ENCODE assay signal across 1 cellular context in genomic region chr20:5001174-5002076, GRCh38.
TF ChIP-seq lines count a peak whose summit lies in the region.

SLC23A2 (minus strand) TSS chr20:5001510; CDS start chr20:4932562, 68,948 bp downstream.

TF ChIP-seq in K562, 482 proteins besides CTCF, POLR2A, EP300 and RAD21 (continued from another document):
- TF ChIP-seq ZBTB40 (IDR thresholded peaks at IDR 0.05) (peak; percentile 40; the same call in 1 of the 2 replicates), ZBTB40 (CRISPR knock-in tag; IDR thresholded peaks at IDR 0.05) (no peak), ZBTB43 (CRISPR knock-in tag; IDR thresholded peaks at IDR 0.05) (no peak), PURB (CRISPR knock-in tag; IDR thresholded peaks at IDR 0.05; ENCODE audit: low read depth) (no peak), NR0B1 (IDR thresholded peaks at IDR 0.05; ENCODE audit: partially characterized antibody) (no peak), FOXP1 (CRISPR knock-in tag; IDR thresholded peaks at IDR 0.05) (no peak), VEZF1 (CRISPR knock-in tag; IDR thresholded peaks at IDR 0.05) (peak; percentile 65), GTF2F1 (IDR thresholded peaks at IDR 0.05; ENCODE audit: low read depth, low read length) (no peak), POLR2G (IDR thresholded peaks at IDR 0.05; ENCODE audit: low read depth, low read length) (peak; percentile 59), HMG20A (CRISPR knock-in tag; conservative IDR thresholded peaks at IDR 0.05) (no peak), YY1 (IDR thresholded peaks at IDR 0.05; ENCODE audit: borderline replicate concordance in 1 of 3, control insufficient read depth in 1 of 3, extremely low read depth in 1 of 3, insufficient read depth in 3 of 3, insufficient read length in 1 of 3, insufficient replicate concordance in 2 of 3, low read depth in 1 of 3, low read length in 2 of 3) (peak; percentile 32 to 91 (median 81)), TBP (optimal IDR thresholded peaks at IDR 0.05; ENCODE audit: low read depth, low read length) (peak; percentile 21), KDM1A (IDR thresholded peaks at IDR 0.05) (no peak), E2F6 (IDR thresholded peaks at IDR 0.05; ENCODE audit: borderline replicate concordance in 1 of 2, extremely low read depth in 1 of 2, insufficient read depth in 1 of 2, insufficient read length in 1 of 2, low read depth in 1 of 2, low read length in 1 of 2, poor library complexity in 1 of 2, severe bottlenecking in 1 of 2) (peak in 1 of 2 experiments; percentile 44), TAF1 (IDR thresholded peaks at IDR 0.05; ENCODE audit: control insufficient read depth, extremely low read depth, insufficient read depth, low read length, severe bottlenecking) (peak; percentile 47), KDM5B (IDR thresholded peaks at IDR 0.05; ENCODE audit: insufficient replicate concordance, low read depth, low read length) (peak; percentile 38), GABPB1 (CRISPR knock-in tag; IDR thresholded peaks at IDR 0.05) (no peak), FOXP4 (CRISPR knock-in tag; IDR thresholded peaks at IDR 0.05; ENCODE audit: borderline replicate concordance) (no peak), RBBP5 (IDR thresholded peaks at IDR 0.05; ENCODE audit: borderline replicate concordance, insufficient read depth, low read length, poor library complexity, severe bottlenecking) (peak; percentile 42)
